In the genomic region with DNA sequence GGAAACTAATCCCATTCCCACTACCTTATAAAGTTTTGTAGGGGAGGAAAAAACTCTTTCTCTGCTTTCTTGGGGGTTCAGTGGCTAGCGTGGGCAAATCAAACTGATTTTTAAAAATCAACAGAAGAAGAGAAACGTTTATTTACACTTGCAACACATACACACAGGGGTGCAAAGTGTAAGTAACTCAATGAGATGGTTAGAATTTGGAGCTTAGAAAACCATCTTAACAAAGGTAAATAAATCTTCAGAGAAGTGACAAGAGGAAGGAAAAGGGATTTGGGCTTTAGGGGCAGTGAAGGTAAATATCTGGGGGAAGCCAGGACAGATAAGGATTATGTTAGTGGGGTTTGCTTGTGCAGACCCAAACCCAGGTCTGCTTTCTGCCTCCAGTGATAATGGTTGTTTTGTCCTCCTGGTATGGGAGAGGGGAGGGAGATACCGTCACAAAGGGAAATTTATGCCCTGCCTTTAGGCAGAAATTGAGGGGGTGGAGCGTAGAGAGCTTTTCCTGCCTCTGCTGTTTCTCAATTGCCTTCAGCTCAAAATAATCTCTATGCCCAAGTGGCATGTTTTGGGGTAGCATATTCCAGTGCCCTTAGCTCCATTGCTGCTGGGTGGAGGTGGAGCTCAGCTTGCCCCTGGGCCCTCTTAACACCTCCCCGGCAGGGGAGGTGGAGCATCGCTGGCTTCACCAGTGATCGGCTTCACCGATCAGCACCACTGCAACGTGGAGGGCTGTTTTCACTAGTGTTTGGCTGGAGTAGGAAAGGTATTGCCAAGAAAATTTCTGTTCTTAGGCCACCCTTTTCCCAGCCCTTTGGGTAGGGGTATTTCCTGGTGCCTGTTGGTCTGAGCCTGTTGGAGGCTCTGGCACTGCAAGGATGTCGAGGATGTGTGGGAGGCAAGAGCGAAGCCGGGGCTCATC, we compare ENCODE assay signal across 1 cellular context.
TF ChIP-seq lines count a peak whose summit lies in the region.

No MANE protein-coding gene starts in this region.

TF ChIP-seq in HepG2, 621 proteins besides CTCF, POLR2A, EP300 and RAD21 (continued from another document and continues in another):
- TF ChIP-seq ZNF644 (CRISPR knock-in tag; IDR thresholded peaks at IDR 0.05; ENCODE audit: low read depth) (no peak), TOPORS (CRISPR knock-in tag; IDR thresholded peaks at IDR 0.05) (no peak), CREB1 (IDR thresholded peaks at IDR 0.05) (no peak), CREB1 (CRISPR knock-in tag; IDR thresholded peaks at IDR 0.05) (peak; percentile 54), BRCA1 (CRISPR knock-in tag; IDR thresholded peaks at IDR 0.05) (no peak), ZBTB3 (CRISPR knock-in tag; IDR thresholded peaks at IDR 0.05; ENCODE audit: borderline replicate concordance, low read depth) (peak; percentile 97), RORA (CRISPR knock-in tag; IDR thresholded peaks at IDR 0.05) (no peak), SALL2 (CRISPR knock-in tag; IDR thresholded peaks at IDR 0.05) (no peak), MTA3 (CRISPR knock-in tag; IDR thresholded peaks at IDR 0.05) (no peak), YEATS4 (CRISPR knock-in tag; IDR thresholded peaks at IDR 0.05; ENCODE audit: borderline replicate concordance) (no peak), ZNF20 (CRISPR knock-in tag; IDR thresholded peaks at IDR 0.05) (no peak), ZKSCAN1 (IDR thresholded peaks at IDR 0.05; ENCODE audit: low read length) (no peak), ZFP36 (IDR thresholded peaks at IDR 0.05; ENCODE audit: borderline replicate concordance, low read depth, low read length, partially characterized antibody) (no peak), SMARCE1 (IDR thresholded peaks at IDR 0.05; ENCODE audit: borderline replicate concordance) (no peak), DR1 (CRISPR knock-in tag; IDR thresholded peaks at IDR 0.05) (no peak), FOXO1 (CRISPR knock-in tag; IDR thresholded peaks at IDR 0.05) (peak; percentile 9; the same call in 1 of the 2 replicates), ATM (IDR thresholded peaks at IDR 0.05; ENCODE audit: borderline replicate concordance) (no peak), TBX2 (CRISPR knock-in tag; IDR thresholded peaks at IDR 0.05; ENCODE audit: borderline replicate concordance) (peak; percentile 83), HDAC1 (CRISPR knock-in tag; IDR thresholded peaks at IDR 0.05) (peak; percentile 59; the same call in 1 of the 2 replicates), ZNF558 (CRISPR knock-in tag; IDR thresholded peaks at IDR 0.05; ENCODE audit: borderline replicate concordance) (no peak), GATAD1 (CRISPR knock-in tag; IDR thresholded peaks at IDR 0.05) (0 out of 2 replicates have a peak, but pooled peaks have one; percentile 16), HMG20A (CRISPR knock-in tag; IDR thresholded peaks at IDR 0.05; ENCODE audit: borderline replicate concordance) (peak; percentile 38; the same call in 1 of the 2 replicates), ZNF7 (CRISPR knock-in tag; IDR thresholded peaks at IDR 0.05) (no peak), ZNF432 (CRISPR knock-in tag; IDR thresholded peaks at IDR 0.05; ENCODE audit: borderline replicate concordance) (no peak), POGZ (CRISPR knock-in tag; IDR thresholded peaks at IDR 0.05) (peak; percentile 36; the same call in 1 of the 2 replicates)
- TF ChIP-seq, protein P1, sequence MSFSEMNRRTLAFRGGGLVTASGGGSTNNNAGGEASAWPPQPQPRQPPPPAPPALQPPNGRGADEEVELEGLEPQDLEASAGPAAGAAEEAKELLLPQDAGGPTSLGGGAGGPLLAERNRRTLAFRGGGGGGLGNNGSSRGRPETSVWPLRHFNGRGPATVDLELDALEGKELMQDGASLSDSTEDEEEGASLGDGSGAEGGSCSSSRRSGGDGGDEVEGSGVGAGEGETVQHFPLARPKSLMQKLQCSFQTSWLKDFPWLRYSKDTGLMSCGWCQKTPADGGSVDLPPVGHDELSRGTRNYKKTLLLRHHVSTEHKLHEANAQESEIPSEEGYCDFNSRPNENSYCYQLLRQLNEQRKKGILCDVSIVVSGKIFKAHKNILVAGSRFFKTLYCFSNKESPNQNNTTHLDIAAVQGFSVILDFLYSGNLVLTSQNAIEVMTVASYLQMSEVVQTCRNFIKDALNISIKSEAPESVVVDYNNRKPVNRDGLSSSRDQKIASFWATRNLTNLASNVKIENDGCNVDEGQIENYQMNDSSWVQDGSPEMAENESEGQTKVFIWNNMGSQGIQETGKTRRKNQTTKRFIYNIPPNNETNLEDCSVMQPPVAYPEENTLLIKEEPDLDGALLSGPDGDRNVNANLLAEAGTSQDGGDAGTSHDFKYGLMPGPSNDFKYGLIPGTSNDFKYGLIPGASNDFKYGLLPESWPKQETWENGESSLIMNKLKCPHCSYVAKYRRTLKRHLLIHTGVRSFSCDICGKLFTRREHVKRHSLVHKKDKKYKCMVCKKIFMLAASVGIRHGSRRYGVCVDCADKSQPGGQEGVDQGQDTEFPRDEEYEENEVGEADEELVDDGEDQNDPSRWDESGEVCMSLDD (CRISPR knock-in tag; IDR thresholded peaks at IDR 0.05; ENCODE audit: borderline replicate concordance) = peak; percentile 59; the same call in 1 of the 2 replicates
- TF ChIP-seq, protein P2, sequence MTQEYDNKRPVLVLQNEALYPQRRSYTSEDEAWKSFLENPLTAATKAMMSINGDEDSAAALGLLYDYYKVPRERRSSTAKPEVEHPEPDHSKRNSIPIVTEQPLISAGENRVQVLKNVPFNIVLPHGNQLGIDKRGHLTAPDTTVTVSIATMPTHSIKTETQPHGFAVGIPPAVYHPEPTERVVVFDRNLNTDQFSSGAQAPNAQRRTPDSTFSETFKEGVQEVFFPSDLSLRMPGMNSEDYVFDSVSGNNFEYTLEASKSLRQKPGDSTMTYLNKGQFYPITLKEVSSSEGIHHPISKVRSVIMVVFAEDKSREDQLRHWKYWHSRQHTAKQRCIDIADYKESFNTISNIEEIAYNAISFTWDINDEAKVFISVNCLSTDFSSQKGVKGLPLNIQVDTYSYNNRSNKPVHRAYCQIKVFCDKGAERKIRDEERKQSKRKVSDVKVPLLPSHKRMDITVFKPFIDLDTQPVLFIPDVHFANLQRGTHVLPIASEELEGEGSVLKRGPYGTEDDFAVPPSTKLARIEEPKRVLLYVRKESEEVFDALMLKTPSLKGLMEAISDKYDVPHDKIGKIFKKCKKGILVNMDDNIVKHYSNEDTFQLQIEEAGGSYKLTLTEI (CRISPR knock-in tag; conservative IDR thresholded peaks at IDR 0.05) = no peak
- TF ChIP-seq, protein P3, sequence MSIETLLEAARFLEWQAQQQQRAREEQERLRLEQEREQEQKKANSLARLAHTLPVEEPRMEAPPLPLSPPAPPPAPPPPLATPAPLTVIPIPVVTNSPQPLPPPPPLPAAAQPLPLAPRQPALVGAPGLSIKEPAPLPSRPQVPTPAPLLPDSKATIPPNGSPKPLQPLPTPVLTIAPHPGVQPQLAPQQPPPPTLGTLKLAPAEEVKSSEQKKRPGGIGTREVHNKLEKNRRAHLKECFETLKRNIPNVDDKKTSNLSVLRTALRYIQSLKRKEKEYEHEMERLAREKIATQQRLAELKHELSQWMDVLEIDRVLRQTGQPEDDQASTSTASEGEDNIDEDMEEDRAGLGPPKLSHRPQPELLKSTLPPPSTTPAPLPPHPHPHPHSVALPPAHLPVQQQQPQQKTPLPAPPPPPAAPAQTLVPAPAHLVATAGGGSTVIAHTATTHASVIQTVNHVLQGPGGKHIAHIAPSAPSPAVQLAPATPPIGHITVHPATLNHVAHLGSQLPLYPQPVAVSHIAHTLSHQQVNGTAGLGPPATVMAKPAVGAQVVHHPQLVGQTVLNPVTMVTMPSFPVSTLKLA (IDR thresholded peaks at IDR 0.05) = no peak
- TF ChIP-seq, protein P4, sequence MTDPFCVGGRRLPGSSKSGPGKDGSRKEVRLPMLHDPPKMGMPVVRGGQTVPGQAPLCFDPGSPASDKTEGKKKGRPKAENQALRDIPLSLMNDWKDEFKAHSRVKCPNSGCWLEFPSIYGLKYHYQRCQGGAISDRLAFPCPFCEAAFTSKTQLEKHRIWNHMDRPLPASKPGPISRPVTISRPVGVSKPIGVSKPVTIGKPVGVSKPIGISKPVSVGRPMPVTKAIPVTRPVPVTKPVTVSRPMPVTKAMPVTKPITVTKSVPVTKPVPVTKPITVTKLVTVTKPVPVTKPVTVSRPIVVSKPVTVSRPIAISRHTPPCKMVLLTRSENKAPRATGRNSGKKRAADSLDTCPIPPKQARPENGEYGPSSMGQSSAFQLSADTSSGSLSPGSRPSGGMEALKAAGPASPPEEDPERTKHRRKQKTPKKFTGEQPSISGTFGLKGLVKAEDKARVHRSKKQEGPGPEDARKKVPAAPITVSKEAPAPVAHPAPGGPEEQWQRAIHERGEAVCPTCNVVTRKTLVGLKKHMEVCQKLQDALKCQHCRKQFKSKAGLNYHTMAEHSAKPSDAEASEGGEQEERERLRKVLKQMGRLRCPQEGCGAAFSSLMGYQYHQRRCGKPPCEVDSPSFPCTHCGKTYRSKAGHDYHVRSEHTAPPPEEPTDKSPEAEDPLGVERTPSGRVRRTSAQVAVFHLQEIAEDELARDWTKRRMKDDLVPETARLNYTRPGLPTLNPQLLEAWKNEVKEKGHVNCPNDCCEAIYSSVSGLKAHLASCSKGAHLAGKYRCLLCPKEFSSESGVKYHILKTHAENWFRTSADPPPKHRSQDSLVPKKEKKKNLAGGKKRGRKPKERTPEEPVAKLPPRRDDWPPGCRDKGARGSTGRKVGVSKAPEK (CRISPR knock-in tag; IDR thresholded peaks at IDR 0.05; ENCODE audit: borderline replicate concordance) = no peak
- TF ChIP-seq, protein P5, sequence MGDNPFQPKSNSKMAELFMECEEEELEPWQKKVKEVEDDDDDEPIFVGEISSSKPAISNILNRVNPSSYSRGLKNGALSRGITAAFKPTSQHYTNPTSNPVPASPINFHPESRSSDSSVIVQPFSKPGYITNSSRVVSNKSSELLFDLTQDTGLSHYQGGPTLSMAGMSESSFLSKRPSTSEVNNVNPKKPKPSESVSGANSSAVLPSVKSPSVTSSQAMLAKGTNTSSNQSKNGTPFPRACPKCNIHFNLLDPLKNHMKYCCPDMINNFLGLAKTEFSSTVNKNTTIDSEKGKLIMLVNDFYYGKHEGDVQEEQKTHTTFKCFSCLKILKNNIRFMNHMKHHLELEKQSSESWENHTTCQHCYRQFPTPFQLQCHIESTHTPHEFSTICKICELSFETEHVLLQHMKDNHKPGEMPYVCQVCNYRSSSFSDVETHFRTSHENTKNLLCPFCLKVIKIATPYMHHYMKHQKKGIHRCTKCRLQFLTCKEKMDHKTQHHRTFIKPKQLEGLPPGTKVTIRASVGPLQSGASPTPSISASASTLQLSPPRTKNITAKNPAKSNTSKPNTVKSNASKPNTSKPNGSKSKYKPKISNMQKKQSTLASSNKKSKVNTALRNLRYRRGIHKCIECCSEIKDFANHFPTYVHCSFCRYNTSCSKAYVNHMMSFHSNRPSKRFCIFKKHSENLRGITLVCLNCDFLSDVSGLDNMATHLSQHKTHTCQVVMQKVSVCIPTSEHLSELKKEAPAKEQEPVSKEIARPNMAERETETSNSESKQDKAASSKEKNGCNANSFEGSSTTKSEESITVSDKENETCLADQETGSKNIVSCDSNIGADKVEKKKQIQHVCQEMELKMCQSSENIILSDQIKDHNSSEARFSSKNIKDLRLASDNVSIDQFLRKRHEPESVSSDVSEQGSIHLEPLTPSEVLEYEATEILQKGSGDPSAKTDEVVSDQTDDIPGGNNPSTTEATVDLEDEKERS (CRISPR knock-in tag; IDR thresholded peaks at IDR 0.05) = peak; percentile 81; the same call in 1 of the 2 replicates
- TF ChIP-seq, protein P6, sequence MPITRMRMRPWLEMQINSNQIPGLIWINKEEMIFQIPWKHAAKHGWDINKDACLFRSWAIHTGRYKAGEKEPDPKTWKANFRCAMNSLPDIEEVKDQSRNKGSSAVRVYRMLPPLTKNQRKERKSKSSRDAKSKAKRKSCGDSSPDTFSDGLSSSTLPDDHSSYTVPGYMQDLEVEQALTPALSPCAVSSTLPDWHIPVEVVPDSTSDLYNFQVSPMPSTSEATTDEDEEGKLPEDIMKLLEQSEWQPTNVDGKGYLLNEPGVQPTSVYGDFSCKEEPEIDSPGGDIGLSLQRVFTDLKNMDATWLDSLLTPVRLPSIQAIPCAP (CRISPR knock-in tag; IDR thresholded peaks at IDR 0.05; ENCODE audit: low read depth) = 0 out of 2 replicates have a peak, but pooled peaks have one; percentile 23
- TF ChIP-seq, protein P7, sequence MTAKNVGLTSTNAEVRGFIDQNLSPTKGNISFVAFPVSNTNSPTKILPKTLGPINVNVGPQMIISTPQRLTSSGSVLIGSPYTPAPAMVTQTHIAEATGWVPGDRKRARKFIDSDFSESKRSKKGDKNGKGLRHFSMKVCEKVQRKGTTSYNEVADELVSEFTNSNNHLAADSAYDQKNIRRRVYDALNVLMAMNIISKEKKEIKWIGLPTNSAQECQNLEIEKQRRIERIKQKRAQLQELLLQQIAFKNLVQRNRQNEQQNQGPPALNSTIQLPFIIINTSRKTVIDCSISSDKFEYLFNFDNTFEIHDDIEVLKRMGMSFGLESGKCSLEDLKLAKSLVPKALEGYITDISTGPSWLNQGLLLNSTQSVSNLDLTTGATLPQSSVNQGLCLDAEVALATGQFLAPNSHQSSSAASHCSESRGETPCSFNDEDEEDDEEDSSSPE (CRISPR knock-in tag; IDR thresholded peaks at IDR 0.05) = no peak
- TF ChIP-seq, protein P8, sequence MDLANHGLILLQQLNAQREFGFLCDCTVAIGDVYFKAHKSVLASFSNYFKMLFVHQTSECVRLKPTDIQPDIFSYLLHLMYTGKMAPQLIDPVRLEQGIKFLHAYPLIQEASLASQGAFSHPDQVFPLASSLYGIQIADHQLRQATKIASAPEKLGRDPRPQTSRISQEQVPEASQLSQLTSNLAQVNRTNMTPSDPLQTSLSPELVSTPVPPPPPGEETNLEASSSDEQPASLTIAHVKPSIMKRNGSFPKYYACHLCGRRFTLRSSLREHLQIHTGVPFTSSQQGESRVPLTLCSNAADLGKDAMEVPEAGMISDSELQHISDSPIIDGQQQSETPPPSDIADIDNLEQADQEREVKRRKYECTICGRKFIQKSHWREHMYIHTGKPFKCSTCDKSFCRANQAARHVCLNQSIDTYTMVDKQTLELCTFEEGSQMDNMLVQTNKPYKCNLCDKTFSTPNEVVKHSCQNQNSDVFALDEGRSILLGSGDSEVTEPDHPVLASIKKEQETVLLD (CRISPR knock-in tag; IDR thresholded peaks at IDR 0.05; ENCODE audit: low read depth) = no peak
- TF ChIP-seq, protein P9, sequence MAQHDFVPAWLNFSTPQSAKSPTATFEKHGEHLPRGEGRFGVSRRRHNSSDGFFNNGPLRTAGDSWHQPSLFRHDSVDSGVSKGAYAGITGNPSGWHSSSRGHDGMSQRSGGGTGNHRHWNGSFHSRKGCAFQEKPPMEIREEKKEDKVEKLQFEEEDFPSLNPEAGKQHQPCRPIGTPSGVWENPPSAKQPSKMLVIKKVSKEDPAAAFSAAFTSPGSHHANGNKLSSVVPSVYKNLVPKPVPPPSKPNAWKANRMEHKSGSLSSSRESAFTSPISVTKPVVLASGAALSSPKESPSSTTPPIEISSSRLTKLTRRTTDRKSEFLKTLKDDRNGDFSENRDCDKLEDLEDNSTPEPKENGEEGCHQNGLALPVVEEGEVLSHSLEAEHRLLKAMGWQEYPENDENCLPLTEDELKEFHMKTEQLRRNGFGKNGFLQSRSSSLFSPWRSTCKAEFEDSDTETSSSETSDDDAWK (CRISPR knock-in tag; IDR thresholded peaks at IDR 0.05) = no peak
